ENCODE assay signal across 22 cellular contexts in the genomic region with DNA sequence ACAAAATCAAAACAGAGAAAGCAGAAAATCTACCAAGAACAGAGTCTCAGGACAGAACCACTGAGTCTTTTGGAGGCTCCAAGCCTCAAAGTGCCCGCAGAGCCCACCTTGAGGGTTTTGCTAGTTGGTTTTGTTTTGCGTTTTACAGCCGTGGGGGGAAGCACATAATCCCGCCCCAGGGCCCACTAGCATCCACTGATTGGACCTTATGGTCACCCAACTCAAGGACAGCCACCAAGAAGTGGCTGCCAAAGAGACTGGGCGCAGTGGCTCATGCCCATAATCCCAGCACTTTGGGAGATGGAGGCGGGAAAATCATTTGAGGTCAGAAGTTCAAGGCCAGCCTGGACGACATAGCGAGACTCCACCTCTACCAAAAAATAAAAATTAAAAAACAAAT. TPM values are rescaled to one million over a fixed set of nuclear protein-coding genes. Genes with fewer than 3 reads are reported as not detected.
A peak's percentile ranks its signal among the peaks of the same experiment; 100 is the strongest.
DNase-seq lines count a peak whose midpoint lies in the region; ATAC-seq and TF ChIP-seq lines count a peak whose summit lies in the region.
"Had no signal": no experiment of that assay in that cellular context is flagged by ENCODE, and none has a peak within 500 bp of the region (broad histone marks: within the 10 kb centered on the region; RNA-seq: fewer than 3 reads in every experiment).

No MANE protein-coding gene starts in this region.

- H3K27me3 ChIP-seq in osteoblast (ENCODE audit: insufficient read depth, low read length): peaks cover 31% of the 10 kb centered on the region

- no peak for TF ChIP-seq CTCF in natural killer cell (IDR thresholded peaks at IDR 0.05)
- no peak for TF ChIP-seq CTCF in endothelial cell (IDR thresholded peaks at IDR 0.05; ENCODE audit: unreplicated experiment)
- TF ChIP-seq CTCF in osteoblast (IDR thresholded peaks at IDR 0.05; ENCODE audit: extremely low read depth, low read depth, low read length): no peak

- no peaks in the 10 kb centered on the region for H3K9me3 Mint-ChIP-seq in natural killer cell treated with Interleukin-12 subunit alpha and Interleukin-12 subunit beta and Interleukin-15 and Interleukin-18, amount 100 ng/mL, for 72 hours
- H3K9me3 Mint-ChIP-seq in natural killer cell (no peaks in the 10 kb centered on the region), endothelial cell (ENCODE audit: unreplicated experiment) (no peaks in the 10 kb centered on the region)
- H3K9me3 Mint-ChIP-seq in effector memory CD8-positive, alpha-beta T cell: no peaks in the 10 kb centered on the region
- H3K9me3 Mint-ChIP-seq: CD14-positive monocyte; CD4-positive, alpha-beta memory T cell; HFFc6 had no signal

- peak; percentile 54 for DNase-seq in natural killer cell treated with Interleukin-12 subunit alpha and Interleukin-12 subunit beta and Interleukin-15 and Interleukin-18, amount 100 ng/mL, for 72 hours (ENCODE audit: low spot score)
- DNase-seq in natural killer cell: no peak
- DNase-seq in endothelial cell (ENCODE audit: low spot score): no peak
- peak; percentile 26 for DNase-seq in osteoblast (ENCODE audit: insufficient read length, low spot score, missing footprints)
- DNase-seq in NCI-H1092 treated with DMSO at 0.1 percent for 48 hours (lab: John Stamatoyannopoulos, UW): no peak
- no peak for DNase-seq in effector memory CD8-positive, alpha-beta T cell
- DNase-seq: 8988T; CD4-positive, alpha-beta memory T cell; DMS153; DMS79; GDM1; GOT3; H7; HFFc6 had no signal

- H3K9me3 ChIP-seq in osteoblast (ENCODE audit: low read depth, low read length): no peaks in the 10 kb centered on the region
- H3K9me3 ChIP-seq: BLaER1 had no signal

- no peak overlapping the region for H2AFZ ChIP-seq in osteoblast (ENCODE audit: low read length)

- no peaks in the 10 kb centered on the region for H4K20me1 ChIP-seq in osteoblast (ENCODE audit: insufficient read depth, low read length)
- H4K20me1 ChIP-seq: BLaER1 had no signal

- no peak overlapping the region for H3K4me2 ChIP-seq in osteoblast (ENCODE audit: insufficient read depth, low read length)
- H3K4me2 ChIP-seq: BLaER1 had no signal

- no peak overlapping the region for H3K27ac Mint-ChIP-seq in natural killer cell treated with Interleukin-12 subunit alpha and Interleukin-12 subunit beta and Interleukin-15 and Interleukin-18, amount 100 ng/mL, for 72 hours
- H3K27ac Mint-ChIP-seq in natural killer cell: no peak overlapping the region
- peak overlapping the region; percentile 64 for H3K27ac Mint-ChIP-seq in endothelial cell (ENCODE audit: unreplicated experiment)
- H3K27ac Mint-ChIP-seq in effector memory CD8-positive, alpha-beta T cell: no peak overlapping the region
- H3K27ac Mint-ChIP-seq: HFFc6 had no signal

- no peak overlapping the region for H3K27ac ChIP-seq in osteoblast (ENCODE audit: low read depth, low read length)
- H3K27ac ChIP-seq: BLaER1, HL-60 had no signal

- intact Hi-C loops in natural killer cell (cut with micrococcal nuclease): no loop called here

- no peaks in the 10 kb centered on the region for H3K36me3 ChIP-seq in osteoblast (ENCODE audit: insufficient read depth, low read length)
- H3K36me3 ChIP-seq: BLaER1 had no signal

- H3K27me3 Mint-ChIP-seq in natural killer cell treated with Interleukin-12 subunit alpha and Interleukin-12 subunit beta and Interleukin-15 and Interleukin-18, amount 100 ng/mL, for 72 hours: no peaks in the 10 kb centered on the region
- H3K27me3 Mint-ChIP-seq in natural killer cell (ENCODE audit: low read depth in 2 of 2): no peaks in the 10 kb centered on the region
- peaks cover 12% of the 10 kb centered on the region for H3K27me3 Mint-ChIP-seq in endothelial cell (ENCODE audit: unreplicated experiment)
- peaks cover 11 to 35% of the 10 kb centered on the region in 2 donors for H3K27me3 Mint-ChIP-seq in effector memory CD8-positive, alpha-beta T cell
- H3K27me3 Mint-ChIP-seq: CD4-positive, alpha-beta memory T cell had no signal

- ATAC-seq in natural killer cell treated with Interleukin-12 subunit alpha and Interleukin-12 subunit beta and Interleukin-15 and Interleukin-18, amount 100 ng/mL, for 72 hours: no peak
- ATAC-seq in natural killer cell (no peak), GM21381 (IDR thresholded peaks at IDR 0.05; ENCODE audit: unreplicated experiment) (no peak)
- ATAC-seq in effector memory CD8-positive, alpha-beta T cell (replicated peaks): no peak
- ATAC-seq: HCT116 had no signal

- no peaks in the 10 kb centered on the region for H3K4me1 ChIP-seq in osteoblast (ENCODE audit: insufficient read depth, low read length)
- H3K4me1 ChIP-seq: BLaER1 had no signal

- H3K4me3 Mint-ChIP-seq in natural killer cell treated with Interleukin-12 subunit alpha and Interleukin-12 subunit beta and Interleukin-15 and Interleukin-18, amount 100 ng/mL, for 72 hours: no peak overlapping the region
- H3K4me3 Mint-ChIP-seq in natural killer cell (no peak overlapping the region), endothelial cell (ENCODE audit: unreplicated experiment) (no peak overlapping the region)
- H3K4me3 Mint-ChIP-seq in effector memory CD8-positive, alpha-beta T cell: no peak overlapping the region
- H3K4me3 Mint-ChIP-seq: CD14-positive monocyte; CD4-positive, alpha-beta memory T cell; HFFc6 had no signal

- no peaks in the 10 kb centered on the region for H3K4me1 Mint-ChIP-seq in natural killer cell treated with Interleukin-12 subunit alpha and Interleukin-12 subunit beta and Interleukin-15 and Interleukin-18, amount 100 ng/mL, for 72 hours (ENCODE audit: low read depth in 2 of 2)
- H3K4me1 Mint-ChIP-seq in natural killer cell: no peaks in the 10 kb centered on the region
- no peaks in the 10 kb centered on the region for H3K4me1 Mint-ChIP-seq in endothelial cell (ENCODE audit: unreplicated experiment)
- no peaks in the 10 kb centered on the region for H3K4me1 Mint-ChIP-seq in effector memory CD8-positive, alpha-beta T cell (ENCODE audit: low read depth in 2 of 2)
- H3K4me1 Mint-ChIP-seq: CD4-positive, alpha-beta memory T cell had no signal

- H3K79me2 ChIP-seq in osteoblast (ENCODE audit: insufficient read depth, low read length): no peaks in the 10 kb centered on the region

- no peak overlapping the region for H3K4me3 ChIP-seq in osteoblast (ENCODE audit: insufficient read depth, low read length)
- H3K4me3 ChIP-seq: BLaER1 had no signal

- no peaks in the 10 kb centered on the region for H3K36me3 Mint-ChIP-seq in natural killer cell treated with Interleukin-12 subunit alpha and Interleukin-12 subunit beta and Interleukin-15 and Interleukin-18, amount 100 ng/mL, for 72 hours
- H3K36me3 Mint-ChIP-seq in natural killer cell (no peaks in the 10 kb centered on the region), endothelial cell (ENCODE audit: low read depth, unreplicated experiment) (no peaks in the 10 kb centered on the region)
- H3K36me3 Mint-ChIP-seq in effector memory CD8-positive, alpha-beta T cell (ENCODE audit: insufficient read depth): no peaks in the 10 kb centered on the region
- H3K36me3 Mint-ChIP-seq: CD4-positive, alpha-beta memory T cell had no signal

RNA-seq across cellular contexts. Expression of a gene that starts 9.9 kb away (rescaled TPM):
- total RNA-seq in natural killer cell treated with Interleukin-12 subunit alpha and Interleukin-12 subunit beta and Interleukin-15 and Interleukin-18, amount 100 ng/mL, for 72 hours: not detected
- total RNA-seq in natural killer cell (not detected), endothelial cell (ENCODE audit: unreplicated experiment) (0.13 TPM), osteoblast (under 0.01 TPM in 2 replicates)
- total RNA-seq: Daoy, H7, HFFc6, HT1080 had no signal

RNA-seq across cellular contexts. Expression of a gene that starts 38.8 kb away (rescaled TPM):
- total RNA-seq in natural killer cell treated with Interleukin-12 subunit alpha and Interleukin-12 subunit beta and Interleukin-15 and Interleukin-18, amount 100 ng/mL, for 72 hours: under 1 TPM in 1 of 2 donors, not detected in 1; 0.62 TPM
- total RNA-seq in natural killer cell: under 1 TPM; 0.29 to 0.58 (median 0.56) TPM
- 1.7 TPM for total RNA-seq in endothelial cell (ENCODE audit: unreplicated experiment)
- not detected in 2 replicates for total RNA-seq in osteoblast
- total RNA-seq: Daoy, H7, HFFc6 had no signal

RNA-seq across cellular contexts. Expression of a gene that starts 46.3 kb away (rescaled TPM):
- not detected for total RNA-seq in natural killer cell treated with Interleukin-12 subunit alpha and Interleukin-12 subunit beta and Interleukin-15 and Interleukin-18, amount 100 ng/mL, for 72 hours
- total RNA-seq in natural killer cell (not detected), endothelial cell (ENCODE audit: unreplicated experiment) (not detected), osteoblast (not detected in 2 replicates)
- total RNA-seq: A673; CD4-positive, alpha-beta memory T cell; H7; HFFc6; HT1080 had no signal

Comparison
In these comparisons a context has a peak if more than half of its experiments do, and no peak if none do; other contexts are left out.
1. DNase-seq: peak in natural killer cell treated with Interleukin-12 subunit alpha and Interleukin-12 subunit beta and Interleukin-15 and Interleukin-18, amount 100 ng/mL, for 72 hours (single experiment) and osteoblast (single experiment); none in natural killer cell (single experiment), endothelial cell (single experiment), NCI-H1092 treated with DMSO at 0.1 percent for 48 hours (single experiment) and effector memory CD8-positive, alpha-beta T cell (0 of 3).